16 cellular contexts compared by ENCODE assay signal in genomic region chr11:74000770-74001169, GRCh38. TPM values are rescaled to one million over a fixed set of nuclear protein-coding genes. Genes with fewer than 3 reads are reported as not detected.
"Had no signal": no experiment of that assay in that cellular context is flagged by ENCODE, and none has a peak within 500 bp of the region (broad histone marks: within the 10 kb centered on the region; RNA-seq: fewer than 3 reads in every experiment).

No MANE protein-coding gene starts in this region.

- DNase-seq: activated CD4-positive, alpha-beta memory T cell treated with anti-CD3 and anti-CD28 coated beads, Interleukin-2, amount 10 ng/mL, durations not matched to agents 7 days and 5 days; activated naive CD4-positive, alpha-beta T cell treated with anti-CD3 and anti-CD28 coated beads, Interleukin-2, amount 50 U/mL, for 16 hours; esophagus squamous epithelium; glutamatergic neuron; mesendoderm; SK-N-SH; stimulated activated CD4-positive, alpha-beta T cell treated with anti-CD3 and anti-CD28 coated beads, Interleukin-12 subunit alpha, Interleukin-12 subunit beta, amount 100 ng/mL, for 4 hours; stimulated activated CD4-positive, alpha-beta T cell treated with anti-CD3 and anti-CD28 coated beads, Interleukin-2, amount 100 ng/mL, for 24 hours; T-cell; T1000 had no signal

- H3K27me3 ChIP-seq: esophagus squamous epithelium had no signal

- H3K4me3 Mint-ChIP-seq: activated CD4-positive, alpha-beta memory T cell treated with anti-CD3 and anti-CD28 coated beads, Interleukin-2, amount 10 ng/mL, durations not matched to agents 7 days and 5 days; neural crest cell; T-cell had no signal

- H3K27ac ChIP-seq: esophagus squamous epithelium, VCaP had no signal

- H3K27ac Mint-ChIP-seq: activated CD4-positive, alpha-beta memory T cell treated with anti-CD3 and anti-CD28 coated beads, Interleukin-2, amount 10 ng/mL, durations not matched to agents 7 days and 5 days; T-cell had no signal

- ATAC-seq: T-cell had no signal

- H3K4me3 ChIP-seq: esophagus squamous epithelium had no signal

- H3K9me3 ChIP-seq: esophagus squamous epithelium, SK-N-SH had no signal

- H3K4me1 Mint-ChIP-seq: neural crest cell had no signal

- H3K9me3 Mint-ChIP-seq: activated CD4-positive, alpha-beta memory T cell treated with anti-CD3 and anti-CD28 coated beads, Interleukin-2, amount 10 ng/mL, durations not matched to agents 7 days and 5 days; activated T-helper 2 cell treated with anti-CD3 and anti-CD28 coated beads, Interferon-gamma antibody, Interleukin-2, Interleukin-4, amounts not matched to agents 10 μg/mL and 5 μg/mL and 100 μg/mL, durations not matched to agents 14 hours and 24 hours and 36 hours; neural crest cell; T-cell had no signal

- H3K4me1 ChIP-seq: esophagus squamous epithelium had no signal

- H3K27me3 Mint-ChIP-seq: activated CD4-positive, alpha-beta memory T cell treated with anti-CD3 and anti-CD28 coated beads, Interleukin-2, amount 10 ng/mL, durations not matched to agents 7 days and 5 days; T-cell had no signal

RNA-seq across cellular contexts. Expression of gene DNAJB13, which starts 49.9 kb away (rescaled TPM):
- total RNA-seq: activated CD4-positive, alpha-beta memory T cell treated with anti-CD3 and anti-CD28 coated beads, Interleukin-2, amount 10 ng/mL, durations not matched to agents 7 days and 5 days; cardiac septum; esophagus squamous epithelium; osteoblast had no signal
- polyA plus RNA-seq: liver had no signal
